ENCODE assay signal across 8 cellular contexts in genomic region chr6:32940656-32941411, GRCh38. TPM values are rescaled to one million over a fixed set of nuclear protein-coding genes. Genes with fewer than 3 reads are reported as not detected.
DNase-seq lines count a peak whose midpoint lies in the region; ATAC-seq, FAIRE-seq and TF ChIP-seq lines count a peak whose summit lies in the region.

Gene HLA-DMB (minus strand): TSS chr6:32941028. CDS start chr6:32940807, 221 bp downstream.

- CTCF ChIA-PET in RWPE1 (lab: Yijun Ruan, JAX), result interaction anchor here (0.6 to 1.2 kb wide), 3 partner anchors 12 to 69 kb away, joined by 3 read pairs; partner anchors contain the start of gene HLA-DMA

- H3K36me3 ChIP-seq in heart right ventricle (peaks cover 0 to 24% (median 0%) of the 10 kb centered on the region in 9 donors), pancreas (no peaks in the 10 kb centered on the region)

- H3K27me3 ChIP-seq in heart right ventricle (no peaks in the 10 kb centered on the region), pancreas (no peaks in the 10 kb centered on the region)

- peak within 1 kb of the TSS; percentile 8 to 62 (median 55) for H3K4me3 ChIP-seq in heart right ventricle
- peak within 1 kb of the TSS in 3 of 4 donors; percentile 16 to 48 (median 21) for H3K4me3 ChIP-seq in pancreas

- ATAC-seq in GM19463 (IDR thresholded peaks at IDR 0.05; ENCODE audit: unreplicated experiment), result peak; percentile 51
- peak; percentile 42 for ATAC-seq in HG03571 (IDR thresholded peaks at IDR 0.05; ENCODE audit: unreplicated experiment)
- peak; percentile 94 to 97 (median 96) for ATAC-seq in heart right ventricle
- peak; percentile 93 to 99 (median 96) for ATAC-seq in pancreas

- peak; percentile 68 for DNase-seq in EL
- peak; percentile 84 for DNase-seq in RWPE1 (ENCODE audit: low spot score)
- DNase-seq in amniotic epithelial cell (ENCODE audit: low read depth), result peak; percentile 60
- DNase-seq in heart right ventricle, result peak in 1 of 2 donors; percentile 86
- DNase-seq in pancreas, result peak in 3 of 6 donors; percentile 49 to 75 (median 51)
- no peak for DNase-seq in NCI-H226

- H3K27ac ChIP-seq in RWPE1 (no peak within 1 kb of the TSS), heart right ventricle (peak within 1 kb of the TSS; percentile 71 to 95 (median 84)), pancreas (peak within 1 kb of the TSS in 3 of 4 donors; percentile 17 to 79 (median 74))

- H3K9me3 ChIP-seq in heart right ventricle (peaks cover 0 to 2% (median 0%) of the 10 kb centered on the region in 11 donors), pancreas (no peaks in the 10 kb centered on the region)

- peaks cover 0 to 90% (median 15%) of the 10 kb centered on the region in 9 donors for H3K4me1 ChIP-seq in heart right ventricle
- H3K4me1 ChIP-seq in pancreas, result peaks cover 0 to 4% (median 0%) of the 10 kb centered on the region in 3 donors

- intact Hi-C loops in heart right ventricle (cut with DNase I) (loop anchor here in 1 of 10 donors (1.0 kb wide), 1 partner anchor 11 kb away; no protein-coding TSS in a partner anchor), pancreas (cut with DNase I) (no loop called here)

- POLR2A ChIA-PET in RWPE1 (lab: Yijun Ruan, JAX; ENCODE audit: low non-redundant PET), result no interaction called here

- peak; percentile 23 for FAIRE-seq in pancreas (lab: Jason Lieb, UNC)

- no peak for TF ChIP-seq CTCF in RWPE1 (conservative IDR thresholded peaks at IDR 0.05; ENCODE audit: low read depth)
- no peak for TF ChIP-seq CTCF in heart right ventricle (IDR thresholded peaks at IDR 0.05)
- TF ChIP-seq CTCF in pancreas (IDR thresholded peaks at IDR 0.05), result no peak

- 16 to 18% methylated on average over 10 of the region's 10 CpGs for WGBS in heart right ventricle, 2 donors
- 6% methylated on average over 10 of the region's 10 CpGs for WGBS in pancreas, 2 donors

RNA-seq across cellular contexts. Expression of gene HLA-DMB, which starts in this region (rescaled TPM):
- 10 to 100 TPM in 4 of 10 donors, 1 to 10 TPM in 6; 2.7 to 79.8 (median 7.6) TPM for total RNA-seq in heart right ventricle
- polyA plus RNA-seq in heart right ventricle, result 1 to 10 TPM; 5.5 to 7.8 TPM
- 10 to 100 TPM in 2 of 6 donors, 1 to 10 TPM in 4; 1.9 to 42.6 (median 4.3) TPM for total RNA-seq in pancreas
- polyA plus RNA-seq in pancreas, result 1 to 10 TPM; 2.7 to 6.2 TPM

Comparison
In these comparisons a context has a peak if more than half of its experiments do, and no peak if none do; other contexts are left out.
1. ATAC-seq: peak in every context shown above with its lines; median percentile 96 in heart right ventricle; 96 in pancreas; 51 in GM19463; 42 in HG03571.